ENCODE assay signal across 19 cellular contexts in genomic region chr9:116313638-116314037, GRCh38.
DNase-seq lines count a peak whose midpoint lies in the region; ATAC-seq, FAIRE-seq and TF ChIP-seq lines count a peak whose summit lies in the region.
"Had no signal": no experiment of that assay in that cellular context is flagged by ENCODE, and none has a peak within 500 bp of the region (broad histone marks: within the 10 kb centered on the region; RNA-seq: fewer than 3 reads in every experiment).

No MANE protein-coding gene starts in this region.

- no peak for TF ChIP-seq EP300 in H1 (IDR thresholded peaks at IDR 0.05; ENCODE audit: borderline replicate concordance in 1 of 2, low read depth in 2 of 2, low read length in 2 of 2)

- peaks cover 14% of the 10 kb centered on the region for H3K27me3 Mint-ChIP-seq in type B pancreatic cell
- H3K27me3 Mint-ChIP-seq: activated CD4-positive, alpha-beta T cell treated with anti-CD3 and anti-CD28 coated beads, Interleukin-2, amount 10 ng/mL, durations not matched to agents 24 days and 14 days; central memory CD8-positive, alpha-beta T cell; naive B cell; stimulated activated naive B cell treated with anti-CD40 and anti-IgM and Interleukin-4, amounts not matched to agents 10 μg/mL and 1 μg/mL and 100 μg/mL, for 72 hours had no signal

- no peak overlapping the region for H2BK15ac ChIP-seq in H1 (ENCODE audit: low read length)

- H3K4me3 ChIP-seq in RWPE2 (ENCODE audit: severe bottlenecking) (no peak overlapping the region), H1 (ENCODE audit: extremely low read depth in 1 of 4, insufficient read depth in 2 of 4, low read depth in 3 of 4, low read length in 4 of 4) (no peak overlapping the region), retinal pigment epithelial cell (ENCODE audit: low read length) (no peak overlapping the region)
- H3K4me3 ChIP-seq: lower lobe of right lung, ovary, right lobe of liver had no signal

- no peak overlapping the region for H2BK5ac ChIP-seq in H1 (ENCODE audit: low read depth, low read length)

- no peak for FAIRE-seq in H1 (lab: Jason Lieb, UNC)
- FAIRE-seq: RCC 7860 had no signal

- H3K79me1 ChIP-seq in H1 (ENCODE audit: low read depth, low read length): no peaks in the 10 kb centered on the region

- H3K23ac ChIP-seq in H1 (ENCODE audit: insufficient read length): no peak overlapping the region

- H3K4me3 Mint-ChIP-seq in type B pancreatic cell: no peak overlapping the region
- H3K4me3 Mint-ChIP-seq: activated CD4-positive, alpha-beta T cell treated with anti-CD3 and anti-CD28 coated beads, Interleukin-2, amount 10 ng/mL, durations not matched to agents 24 days and 14 days; central memory CD8-positive, alpha-beta T cell; naive B cell; stimulated activated naive B cell treated with anti-CD40 and anti-IgM and Interleukin-4, amounts not matched to agents 10 μg/mL and 1 μg/mL and 100 μg/mL, for 72 hours had no signal

- no peaks in the 10 kb centered on the region for H3K79me2 ChIP-seq in H1 (ENCODE audit: control insufficient read depth in 1 of 2, insufficient read depth in 2 of 2, low read length in 2 of 2)

- H3K14ac ChIP-seq in H1 (ENCODE audit: insufficient read length): no peak overlapping the region

- H4K20me1 ChIP-seq in H1 (replicated peaks in 1 of 2; ENCODE audit: control insufficient read depth in 1 of 2, insufficient read depth in 2 of 2, low read length in 2 of 2): no peaks in the 10 kb centered on the region

- H3K23me2 ChIP-seq in H1 (ENCODE audit: low read depth, low read length): no peaks in the 10 kb centered on the region

- H3K27me3 ChIP-seq in RWPE2 (ENCODE audit: insufficient read depth, poor library complexity, severe bottlenecking) (no peaks in the 10 kb centered on the region), H1 (replicated peaks in 1 of 4; ENCODE audit: control insufficient read depth in 3 of 4, extremely low read depth in 1 of 4, insufficient read depth in 3 of 4, low read length in 3 of 4) (no peaks in the 10 kb centered on the region; a peak in 1 of 7 replicates)
- H3K27me3 ChIP-seq: ovary, right lobe of liver had no signal

- H3K9ac ChIP-seq in H1 (replicated peaks in 1 of 4; ENCODE audit: extremely low read depth in 1 of 4, low read depth in 3 of 4, low read length in 3 of 4): no peak overlapping the region

- H3K4me2 ChIP-seq in H1 (ENCODE audit: insufficient read depth in 1 of 2, low read depth in 2 of 2, low read length in 2 of 2): no peak overlapping the region

- H3K36me3 ChIP-seq in RWPE2 (ENCODE audit: low read depth): no peaks in the 10 kb centered on the region
- no peaks in the 10 kb centered on the region for H3K36me3 ChIP-seq in H1 (ENCODE audit: control insufficient read depth in 2 of 4, insufficient read depth in 4 of 4, low read length in 3 of 4)
- H3K36me3 ChIP-seq: lower lobe of right lung, ovary, right lobe of liver had no signal

- peaks cover 20% of the 10 kb centered on the region for H3K4me1 Mint-ChIP-seq in type B pancreatic cell (ENCODE audit: unreplicated experiment)
- H3K4me1 Mint-ChIP-seq: activated CD4-positive, alpha-beta T cell treated with anti-CD3 and anti-CD28 coated beads, Interleukin-2, amount 10 ng/mL, durations not matched to agents 24 days and 14 days; central memory CD8-positive, alpha-beta T cell; naive B cell; stimulated activated naive B cell treated with anti-CD40 and anti-IgM and Interleukin-4, amounts not matched to agents 10 μg/mL and 1 μg/mL and 100 μg/mL, for 72 hours had no signal

- POLR2A ChIA-PET in H1 (lab: Charles Lee; ENCODE audit: partially characterized antibody): no interaction called here

- H2BK120ac ChIP-seq in H1 (replicated peaks; ENCODE audit: low read depth, low read length): no peak overlapping the region

- CTCF ChIA-PET in H1 (lab: Charles Lee; ENCODE audit: partially characterized antibody): interaction anchor here (0.8 kb wide), 1 partner anchor 8 kb away, joined by 3 read pairs; no protein-coding TSS in a partner anchor

- no peak overlapping the region for H4K8ac ChIP-seq in H1 (ENCODE audit: extremely low read depth, insufficient read depth, low read length)

- H3K9me3 Mint-ChIP-seq in type B pancreatic cell: no peaks in the 10 kb centered on the region
- H3K9me3 Mint-ChIP-seq: activated CD4-positive, alpha-beta T cell treated with anti-CD3 and anti-CD28 coated beads, Interleukin-2, amount 10 ng/mL, durations not matched to agents 24 days and 14 days; central memory CD8-positive, alpha-beta T cell had no signal

- H4K91ac ChIP-seq in H1 (replicated peaks; ENCODE audit: insufficient read length, low read length): no peak overlapping the region

- no peaks in the 10 kb centered on the region for H3K9me3 ChIP-seq in RWPE2 (ENCODE audit: severe bottlenecking)
- H3K9me3 ChIP-seq in H1 (ENCODE audit: insufficient read depth in 2 of 2, low read depth in 1 of 2, low read length in 1 of 2): no peaks in the 10 kb centered on the region
- H3K9me3 ChIP-seq: lower lobe of right lung, ovary, right lobe of liver had no signal

- no peak overlapping the region for H3K27ac Mint-ChIP-seq in type B pancreatic cell
- H3K27ac Mint-ChIP-seq: naive B cell; stimulated activated naive B cell treated with anti-CD40 and anti-IgM and Interleukin-4, amounts not matched to agents 10 μg/mL and 1 μg/mL and 100 μg/mL, for 72 hours had no signal

- H3K56ac ChIP-seq in H1 (replicated peaks; ENCODE audit: insufficient read length, low read depth, low read length): no peak overlapping the region

- no peak overlapping the region for H2BK20ac ChIP-seq in H1 (ENCODE audit: low read length)

- ATAC-seq in RWPE2 (ENCODE audit: low read depth) (no peak), GM19397 (IDR thresholded peaks at IDR 0.05; ENCODE audit: unreplicated experiment) (no peak)
- ATAC-seq: lower lobe of right lung; right lobe of liver; stimulated activated naive B cell treated with anti-CD40 and anti-IgM and Interleukin-4, amounts not matched to agents 10 μg/mL and 1 μg/mL and 100 μg/mL, for 72 hours had no signal

- H2AFZ ChIP-seq in H1 (ENCODE audit: low read length): no peak overlapping the region

- DNase-seq in HCEC 1CT (peak; percentile 12), RWPE2 (ENCODE audit: low spot score) (no peak), H1 (ENCODE audit: low read depth in 1 of 2, low spot score in 2 of 2) (no peak), retinal pigment epithelial cell (ENCODE audit: low read depth) (no peak), type B pancreatic cell (ENCODE audit: extremely low spot score, unreplicated experiment) (no peak)
- no peak for DNase-seq in stimulated activated CD4-positive, alpha-beta T cell treated with anti-CD3 and anti-CD28 coated beads, Interleukin-4, amount 100 ng/mL, for 4 hours
- DNase-seq: activated CD4-positive, alpha-beta T cell treated with anti-CD3 and anti-CD28 coated beads, Interleukin-2, amount 10 ng/mL, durations not matched to agents 24 days and 14 days; activated effector memory CD4-positive, alpha-beta T cell treated with Interleukin-2 at 50 U/mL for 16 hours; COR-L47; effector memory CD4-positive, alpha-beta T cell; lower lobe of right lung; naive B cell; NCI-H146; ovary; right lobe of liver; stimulated activated naive B cell treated with anti-CD40 and anti-IgM and Interleukin-4, amounts not matched to agents 10 μg/mL and 1 μg/mL and 100 μg/mL, for 72 hours had no signal

- TF ChIP-seq CTCF in RWPE2 (IDR thresholded peaks at IDR 0.05; ENCODE audit: poor library complexity, severe bottlenecking) (peak; percentile 7), H1 (IDR thresholded peaks at IDR 0.05; ENCODE audit: control extremely low read depth in 1 of 3, insufficient read depth in 1 of 3, low read depth in 1 of 3, low read length in 3 of 3) (peak in 2 of 3 experiments; percentile 22 to 30; a peak in 2 of 4 replicates), retinal pigment epithelial cell (conservative IDR thresholded peaks at IDR 0.05; ENCODE audit: low read depth, low read length) (peak; percentile 36), type B pancreatic cell (conservative IDR thresholded peaks at IDR 0.05) (no peak)

- no peak overlapping the region for H2BK12ac ChIP-seq in H1 (ENCODE audit: low read depth, low read length)

- peak; percentile 50 to 65 for TF ChIP-seq RAD21 in H1 (IDR thresholded peaks at IDR 0.05 in 1 of 2, conservative IDR thresholded peaks at IDR 0.05 in 1 of 2; ENCODE audit: low read depth in 2 of 2, low read length in 2 of 2)

- H4K5ac ChIP-seq in H1 (ENCODE audit: insufficient read length, low read depth, low read length): no peak overlapping the region

- H3K18ac ChIP-seq in H1 (ENCODE audit: extremely low read depth, low read length): no peak overlapping the region

- H3K27ac ChIP-seq in RWPE2 (ENCODE audit: poor library complexity, severe bottlenecking): no peak overlapping the region
- H3K27ac ChIP-seq in H1 (ENCODE audit: low read depth, low read length): no peak overlapping the region
- H3K27ac ChIP-seq: lower lobe of right lung, right lobe of liver had no signal

- WGBS in H1 (ENCODE audit: extremely low coverage in 1 of 2, insufficient coverage in 1 of 2, insufficient read length in 1 of 2, insufficient replicate concordance in 2 of 2, low coverage in 1 of 2, low lambda C conversion rate in 2 of 2, missing lambda C conversion rate in 1 of 2), 2 experiments: 92% methylated on average over 3 of the region's 3 CpGs; no CpG with 5 or more reads in 1 of the 2 experiments

- TF ChIP-seq POLR2A in H1 (IDR thresholded peaks at IDR 0.05; ENCODE audit: control extremely low read depth in 1 of 2, low read depth in 2 of 2, low read length in 2 of 2): no peak

- no peak overlapping the region for H3K4ac ChIP-seq in H1 (replicated peaks; ENCODE audit: insufficient read length, low read depth, low read length)

- H3K4me1 ChIP-seq in RWPE2 (ENCODE audit: insufficient read depth, poor library complexity, severe bottlenecking) (no peaks in the 10 kb centered on the region), H1 (replicated peaks in 1 of 4; ENCODE audit: control insufficient read depth in 3 of 4, insufficient read depth in 4 of 4, low read length in 3 of 4) (no peaks in the 10 kb centered on the region)
- H3K4me1 ChIP-seq: lower lobe of right lung, right lobe of liver had no signal

- peaks cover 6% of the 10 kb centered on the region for H3K36me3 Mint-ChIP-seq in type B pancreatic cell
- H3K36me3 Mint-ChIP-seq: naive B cell; stimulated activated naive B cell treated with anti-CD40 and anti-IgM and Interleukin-4, amounts not matched to agents 10 μg/mL and 1 μg/mL and 100 μg/mL, for 72 hours had no signal

- H2AK5ac ChIP-seq in H1 (ENCODE audit: low read depth, low read length): no peak overlapping the region

TF ChIP-seq in H1, 55 proteins besides CTCF, POLR2A, EP300 and RAD21:
- no peak for TF ChIP-seq CTBP2 (IDR thresholded peaks at IDR 0.05; ENCODE audit: borderline replicate concordance, insufficient read depth, insufficient read length, low read length)
- TF ChIP-seq POLR2AphosphoS5 (IDR thresholded peaks at IDR 0.05; ENCODE audit: low read depth, low read length): no peak
- no peak for TF ChIP-seq SIN3A (conservative IDR thresholded peaks at IDR 0.05 in 1 of 2, IDR thresholded peaks at IDR 0.05 in 1 of 2; ENCODE audit: low read depth in 1 of 2, low read length in 2 of 2)
- no peak for TF ChIP-seq SP2 (IDR thresholded peaks at IDR 0.05; ENCODE audit: low read length)
- TF ChIP-seq TCF12 (IDR thresholded peaks at IDR 0.05; ENCODE audit: low read depth, low read length): no peak
- no peak for TF ChIP-seq SAP30 (IDR thresholded peaks at IDR 0.05; ENCODE audit: insufficient read depth, insufficient replicate concordance, low read length)
